ENCODE assay signal across 24 cellular contexts in genomic region chr1:94596260-94596659, GRCh38. TPM values are rescaled to one million over a fixed set of nuclear protein-coding genes. Genes with fewer than 3 reads are reported as not detected.
A peak's percentile ranks its signal among the peaks of the same experiment; 100 is the strongest.
DNase-seq lines count a peak whose midpoint lies in the region; ATAC-seq, FAIRE-seq and TF ChIP-seq lines count a peak whose summit lies in the region.
"Had no signal": no experiment of that assay in that cellular context is flagged by ENCODE, and none has a peak within 500 bp of the region (broad histone marks: within the 10 kb centered on the region; RNA-seq: fewer than 3 reads in every experiment).

No MANE protein-coding gene starts in this region.

- H3K79me2 ChIP-seq in H9 (ENCODE audit: insufficient read depth, low read length): no peaks in the 10 kb centered on the region

- H4K8ac ChIP-seq in H9 (replicated peaks; ENCODE audit: insufficient read length, low read depth, low read length) (no peak overlapping the region), neuronal stem cell (ENCODE audit: low read depth, low read length) (no peak overlapping the region)

- H2BK5ac ChIP-seq in H9 (ENCODE audit: insufficient read length, low read length): no peak overlapping the region
- no peak overlapping the region for H2BK5ac ChIP-seq in neuronal stem cell (ENCODE audit: low read length)

- H3K9me3 Mint-ChIP-seq in H9: no peaks in the 10 kb centered on the region
- no peaks in the 10 kb centered on the region for H3K9me3 Mint-ChIP-seq in activated T-cell treated with anti-CD3 and anti-CD28 coated beads, Interleukin-2, amount 50 U/mL, for 4 hours
- H3K9me3 Mint-ChIP-seq: CD8-positive, alpha-beta T cell; IgD-negative memory B cell had no signal

- H2BK12ac ChIP-seq in H9 (ENCODE audit: insufficient read length, low read depth, low read length): no peak overlapping the region
- H2BK12ac ChIP-seq in neuronal stem cell (ENCODE audit: low read length): no peak overlapping the region

- no peak overlapping the region for H3K4me3 Mint-ChIP-seq in H9
- H3K4me3 Mint-ChIP-seq in activated T-cell treated with anti-CD3 and anti-CD28 coated beads, Interleukin-2, amount 50 U/mL, for 4 hours: no peak overlapping the region
- H3K4me3 Mint-ChIP-seq: CD8-positive, alpha-beta T cell; IgD-negative memory B cell had no signal

- no peak overlapping the region for H3T11ph ChIP-seq in H9 (ENCODE audit: low read length)

- H2BK120ac ChIP-seq in H9 (ENCODE audit: low read depth, low read length, poor library complexity, severe bottlenecking): no peak overlapping the region
- no peak overlapping the region for H2BK120ac ChIP-seq in neuronal stem cell (ENCODE audit: low read depth, low read length)

- H3K79me1 ChIP-seq in H9 (ENCODE audit: insufficient read depth, low read depth, low read length, poor library complexity, severe bottlenecking) (no peaks in the 10 kb centered on the region), neuronal stem cell (ENCODE audit: low read depth, low read length) (no peaks in the 10 kb centered on the region)

- H3K23me2 ChIP-seq in H9 (ENCODE audit: insufficient read length, low read depth, low read length, poor library complexity, severe bottlenecking): no peaks in the 10 kb centered on the region

- H3K23ac ChIP-seq in H9 (ENCODE audit: insufficient read length, low read depth, low read length) (no peak overlapping the region), neuronal stem cell (ENCODE audit: low read depth, low read length, poor library complexity) (no peak overlapping the region)

- no peak overlapping the region for H3K9ac ChIP-seq in H9 (ENCODE audit: extremely low read depth, insufficient read length, low read length)
- H3K9ac ChIP-seq in neuronal stem cell (ENCODE audit: low read depth, low read length, poor library complexity): no peak overlapping the region
- H3K9ac ChIP-seq: BLaER1 had no signal

- H3K4me3 ChIP-seq in BJ (ENCODE audit: low read depth, low read length): no peak overlapping the region
- no peak overlapping the region for H3K4me3 ChIP-seq in bronchial epithelial cell (ENCODE audit: low read depth, low read length)
- H3K4me3 ChIP-seq in neuronal stem cell (ENCODE audit: low read length in 2 of 2): no peak overlapping the region
- H3K4me3 ChIP-seq: BLaER1 had no signal

- H3K9me3 ChIP-seq in H9 (ENCODE audit: control insufficient read depth, low read depth, low read length): no peaks in the 10 kb centered on the region
- peaks cover 0 to 6% of the 10 kb centered on the region in 2 donors for H3K9me3 ChIP-seq in neuronal stem cell (replicated peaks in 1 of 2; ENCODE audit: control insufficient read depth in 2 of 2, insufficient read depth in 1 of 2, low read depth in 1 of 2, low read length in 2 of 2)
- H3K9me3 ChIP-seq: BLaER1 had no signal

- H4K91ac ChIP-seq in H9 (ENCODE audit: insufficient read length, low read depth, low read length) (no peak overlapping the region), neuronal stem cell (ENCODE audit: low read depth, low read length, poor library complexity) (no peak overlapping the region)

- H2AFZ ChIP-seq in H9 (ENCODE audit: low read length) (no peak overlapping the region), neuronal stem cell (ENCODE audit: low read length) (no peak overlapping the region)

- TF ChIP-seq CTCF in BJ (IDR thresholded peaks at IDR 0.05; ENCODE audit: insufficient read depth, low read depth, low read length): 0 out of 2 replicates have a peak, but pooled peaks have one; percentile 2
- TF ChIP-seq CTCF in H9 (conservative IDR thresholded peaks at IDR 0.05): peak; percentile 48; the same call in 2 of the 3 replicates
- peak; percentile 4 for TF ChIP-seq CTCF in bronchial epithelial cell (IDR thresholded peaks at IDR 0.05; ENCODE audit: insufficient read depth, low read length, severe bottlenecking)

- peaks cover 25 to 27% of the 10 kb centered on the region in 2 experiments for H3K4me1 Mint-ChIP-seq in H9
- no peaks in the 10 kb centered on the region for H3K4me1 Mint-ChIP-seq in activated T-cell treated with anti-CD3 and anti-CD28 coated beads, Interleukin-2, amount 50 U/mL, for 4 hours (ENCODE audit: low read depth)
- H3K4me1 Mint-ChIP-seq: IgD-negative memory B cell had no signal

- no peaks in the 10 kb centered on the region for H4K20me1 ChIP-seq in H9 (ENCODE audit: control insufficient read depth, insufficient read depth, insufficient read length)
- H4K20me1 ChIP-seq: BLaER1 had no signal

- DNase-seq in BJ (ENCODE audit: low read depth) (no peak), H9 (no peak), bronchial epithelial cell (ENCODE audit: low read depth) (no peak), neuronal stem cell (ENCODE audit: low spot score) (no peak)
- no peak for DNase-seq in activated T-cell treated with anti-CD3 and anti-CD28 coated beads, Interleukin-2, amount 50 U/mL, for 4 hours
- DNase-seq: CD8-positive, alpha-beta T cell; DMS53; EL; Kasumi-1; NCI-H1105; NCI-H1694; NCI-H2081 treated with DMSO at 0.1 percent for 48 hours; NCI-H510A; NCI-H774 had no signal

- H3K27ac Mint-ChIP-seq in H9: no peak overlapping the region
- H3K27ac Mint-ChIP-seq: CD8-positive, alpha-beta T cell; IgD-negative memory B cell had no signal

- H3K36me3 Mint-ChIP-seq in H9 (ENCODE audit: insufficient read depth in 1 of 3, low read depth in 3 of 3): no peaks in the 10 kb centered on the region
- no peaks in the 10 kb centered on the region for H3K36me3 Mint-ChIP-seq in activated T-cell treated with anti-CD3 and anti-CD28 coated beads, Interleukin-2, amount 50 U/mL, for 4 hours (ENCODE audit: insufficient read depth)
- H3K36me3 Mint-ChIP-seq: CD8-positive, alpha-beta T cell; IgD-negative memory B cell had no signal

- WGBS in H9 (ENCODE audit: extremely low coverage, insufficient read length, low lambda C conversion rate): no CpG with 5 or more reads among the region's 3 CpGs
- no CpG with 5 or more reads among the region's 3 CpGs for WGBS in neuronal stem cell (ENCODE audit: extremely low coverage in 2 of 2, insufficient read length in 2 of 2, insufficient replicate concordance in 1 of 2), 2 donors

- no peaks in the 10 kb centered on the region; the same call in 1 of the 2 replicates for H3K27me3 ChIP-seq in BJ (ENCODE audit: control insufficient read depth, insufficient read depth, low read length)
- H3K27me3 ChIP-seq in H9 (ENCODE audit: insufficient read depth, low read length): no peaks in the 10 kb centered on the region
- no peaks in the 10 kb centered on the region for H3K27me3 ChIP-seq in bronchial epithelial cell (ENCODE audit: control insufficient read depth, insufficient read depth, low read length)
- H3K27me3 ChIP-seq in neuronal stem cell (ENCODE audit: control insufficient read depth in 3 of 3, insufficient read depth in 3 of 3, low read depth in 1 of 3, low read length in 3 of 3): no peaks in the 10 kb centered on the region
- H3K27me3 ChIP-seq: BLaER1 had no signal

- no peak overlapping the region for H3K18ac ChIP-seq in H9 (ENCODE audit: insufficient read length, low read depth, low read length)
- peak overlapping the region; percentile 81 for H3K18ac ChIP-seq in neuronal stem cell (ENCODE audit: low read length)

- FAIRE-seq in bronchial epithelial cell (lab: Jason Lieb, UNC): no peak
- FAIRE-seq: A204.1, GM12892, RCC 7860 had no signal

- H3K27me3 Mint-ChIP-seq in H9 (ENCODE audit: low read depth): no peaks in the 10 kb centered on the region
- H3K27me3 Mint-ChIP-seq in activated T-cell treated with anti-CD3 and anti-CD28 coated beads, Interleukin-2, amount 50 U/mL, for 4 hours (ENCODE audit: low read depth): peaks cover 6% of the 10 kb centered on the region

- H4K5ac ChIP-seq in H9 (ENCODE audit: insufficient read length, low read depth, low read length): no peak overlapping the region

- H2BK20ac ChIP-seq in H9 (ENCODE audit: low read depth, low read length, poor library complexity, severe bottlenecking): no peak overlapping the region

- H3K4ac ChIP-seq in H9 (ENCODE audit: low read depth, low read length) (no peak overlapping the region), neuronal stem cell (ENCODE audit: low read length) (no peak overlapping the region)

- no peak overlapping the region for H2AK5ac ChIP-seq in H9 (ENCODE audit: insufficient read length, low read length)
- no peak overlapping the region for H2AK5ac ChIP-seq in neuronal stem cell (ENCODE audit: low read depth, low read length)

- TF ChIP-seq POLR2A in GM18505 (IDR thresholded peaks at IDR 0.05; ENCODE audit: borderline replicate concordance, extremely low read depth, insufficient read depth, insufficient read length): no peak

- no peaks in the 10 kb centered on the region for H3K36me3 ChIP-seq in BJ (ENCODE audit: control insufficient read depth, insufficient read depth, low read length)
- H3K36me3 ChIP-seq in bronchial epithelial cell (ENCODE audit: control insufficient read depth, insufficient read depth, low read length): no peaks in the 10 kb centered on the region
- no peaks in the 10 kb centered on the region for H3K36me3 ChIP-seq in neuronal stem cell (replicated peaks in 1 of 2; ENCODE audit: control insufficient read depth in 2 of 2, insufficient read depth in 2 of 2, low read length in 2 of 2)
- H3K36me3 ChIP-seq: BLaER1 had no signal

- ATAC-seq in HG02798 (IDR thresholded peaks at IDR 0.05; ENCODE audit: poor library complexity, unreplicated experiment): no peak
- ATAC-seq in activated T-cell treated with anti-CD3 and anti-CD28 coated beads, Interleukin-2, amount 50 U/mL, for 4 hours: no peak
- no peak for ATAC-seq in GM18505 (IDR thresholded peaks at IDR 0.05; ENCODE audit: unreplicated experiment)
- ATAC-seq: CD8-positive, alpha-beta T cell; Right ventricle myocardium inferior had no signal

- H3K27ac ChIP-seq in H9 (ENCODE audit: insufficient read length, low read depth, low read length) (no peak overlapping the region), neuronal stem cell (replicated peaks; ENCODE audit: low read length) (no peak overlapping the region)
- H3K27ac ChIP-seq: BLaER1, HL-60 had no signal

- no peaks in the 10 kb centered on the region for H3K4me1 ChIP-seq in H9 (ENCODE audit: insufficient read depth, low read length)
- H3K4me1 ChIP-seq in neuronal stem cell (ENCODE audit: control insufficient read depth in 2 of 2, insufficient read depth in 1 of 2, low read depth in 1 of 2, low read length in 2 of 2): peaks cover 21 to 26% of the 10 kb centered on the region in 2 donors
- H3K4me1 ChIP-seq: BLaER1 had no signal

- H3K4me2 ChIP-seq in H9 (ENCODE audit: insufficient read depth, insufficient read length, low read length) (no peak overlapping the region), neuronal stem cell (ENCODE audit: insufficient read depth, low read length, poor library complexity, severe bottlenecking) (no peak overlapping the region)
- H3K4me2 ChIP-seq: BLaER1 had no signal

- CTCF ChIA-PET in BJ (lab: Yijun Ruan, JAX): interaction anchor here (1.0 kb wide), 2 partner anchors 10 to 206 kb away, joined by 3 read pairs; no protein-coding TSS in a partner anchor

- no peak overlapping the region for H3K14ac ChIP-seq in H9 (ENCODE audit: insufficient read depth, low read length)
- H3K14ac ChIP-seq in neuronal stem cell (ENCODE audit: low read length): no peak overlapping the region

- H2BK15ac ChIP-seq in H9 (ENCODE audit: low read depth, low read length): no peak overlapping the region
- H2BK15ac ChIP-seq in neuronal stem cell (ENCODE audit: low read length): no peak overlapping the region

- POLR2A ChIA-PET in BJ (lab: Charles Lee): no interaction called here

- H3K56ac ChIP-seq in H9 (ENCODE audit: insufficient read length, low read depth, low read length): no peak overlapping the region

RNA-seq across cellular contexts. Expression of gene F3, which starts 54.7 kb away (rescaled TPM):
- 52.6 and 95.2 TPM in 2 replicates for polyA plus RNA-seq in BJ (2011; rRNA removed)
- polyA minus RNA-seq in BJ (2011; rRNA and poly(A)+ RNA removed): 51.5 and 72.5 TPM in 2 replicates
- total RNA-seq in H9 (2021) (21.7 and 24.6 TPM in 2 replicates), bronchial epithelial cell (326 and 618 TPM in 2 replicates)
- 8.1 TPM for polyA plus RNA-seq in neuronal stem cell (2013, experiment 1 of 2)
- 7.8 TPM for polyA plus RNA-seq in neuronal stem cell (2013, experiment 2 of 2)
- total RNA-seq in activated T-cell treated with anti-CD3 and anti-CD28 coated beads, Interleukin-2, amount 50 U/mL, for 4 hours: under 1 TPM; 0.45 to 0.60 (median 0.53) TPM
- total RNA-seq: CD8-positive, alpha-beta T cell; OCI-LY7 had no signal
- polyA plus RNA-seq: IgD-negative memory B cell had no signal

Comparison
In these comparisons a context has a peak if more than half of its experiments do, and no peak if none do; other contexts are left out.
1. RNA of gene F3, which starts 54.7 kb away (total RNA-seq): 326 to 618 TPM in bronchial epithelial cell; 21.7 to 24.6 TPM in H9 and 0.45 to 0.60 TPM in activated T-cell treated with anti-CD3 and anti-CD28 coated beads, Interleukin-2, amount 50 U/mL, for 4 hours; every median in the first group is over 10 times any median in the second.
2. Peak in every context shown above with its lines, with median percentiles within 50 percentile points of each other: CTCF ChIP-seq.